In genomic region chr15:58876306-58876705, GRCh38 we compare ENCODE assay signal across 16 cellular contexts. TPM values are rescaled to one million over a fixed set of nuclear protein-coding genes. Genes with fewer than 3 reads are reported as not detected.
DNase-seq lines count a peak whose midpoint lies in the region; ATAC-seq and TF ChIP-seq lines count a peak whose summit lies in the region.
"Had no signal": no experiment of that assay in that cellular context is flagged by ENCODE, and none has a peak within 500 bp of the region (broad histone marks: within the 10 kb centered on the region; RNA-seq: fewer than 3 reads in every experiment).

No MANE protein-coding gene starts in this region.

- dilution Hi-C loops in mammary epithelial cell (cut with HindIII; ENCODE audit: low sequenced_read_pairs), result no loop called here
- dilution Hi-C loops in IMR-90 (cut with HindIII; ENCODE audit: low sequenced_read_pairs, unreplicated experiment), result no loop called here

- H3K9me3 Mint-ChIP-seq in MCF 10A (ENCODE audit: unreplicated experiment) (no peaks in the 10 kb centered on the region), immature natural killer cell (no peaks in the 10 kb centered on the region)

- no peaks in the 10 kb centered on the region for H3K27me3 ChIP-seq in mammary epithelial cell (ENCODE audit: insufficient read depth, low read length)
- no peaks in the 10 kb centered on the region for H3K27me3 ChIP-seq in IMR-90 (ENCODE audit: control insufficient read depth, insufficient read depth, low read length)
- H3K27me3 ChIP-seq in gastrocnemius medialis, result no peaks in the 10 kb centered on the region
- no peaks in the 10 kb centered on the region for H3K27me3 ChIP-seq in PC-9 (ENCODE audit: insufficient read depth, low read depth)

- H4K20me1 ChIP-seq in mammary epithelial cell (ENCODE audit: insufficient read depth, low read length) (no peaks in the 10 kb centered on the region), IMR-90 (ENCODE audit: insufficient read depth, low read length) (no peaks in the 10 kb centered on the region), PC-9 (ENCODE audit: insufficient read depth) (no peaks in the 10 kb centered on the region)

- H3K27me3 Mint-ChIP-seq in MCF 10A (ENCODE audit: insufficient read depth, unreplicated experiment) (no peaks in the 10 kb centered on the region), immature natural killer cell (ENCODE audit: low read depth in 3 of 3) (peaks cover 0 to 1% (median 0%) of the 10 kb centered on the region in 3 donors)

- intact Hi-C loops in MCF 10A (cut with micrococcal nuclease), result loop anchor here (10.0 kb wide), 1 partner anchor 652 kb away; no protein-coding TSS in a partner anchor
- intact Hi-C loops in mammary epithelial cell (cut with micrococcal nuclease), result no loop called here
- intact Hi-C loops in IMR-90 (cut with micrococcal nuclease), result no loop called here
- intact Hi-C loops in gastrocnemius medialis (cut with DNase I; ENCODE audit: low total_unique reads), result no loop called here
- intact Hi-C loops in PC-9 (cut with micrococcal nuclease; ENCODE audit: unreplicated experiment), result no loop called here

- POLR2A ChIA-PET in MCF 10A (lab: Yijun Ruan, JAX) (interaction anchor here (0.9 to 1.9 kb wide), 8 partner anchors 11 to 128 kb away, joined by 3 to 9 read pairs (median 4); partner anchors contain the start of gene MINDY2), IMR-90 (lab: Charles Lee; ENCODE audit: unreplicated experiment) (no interaction called here), PC-9 (lab: Charles Lee; ENCODE audit: unreplicated experiment) (no interaction called here)

- no peak overlapping the region for H4K8ac ChIP-seq in IMR-90 (ENCODE audit: low read depth in 2 of 2, low read length in 2 of 2)

- H3K9me1 ChIP-seq in IMR-90 (ENCODE audit: insufficient read depth, low read length), result no peaks in the 10 kb centered on the region; the same call in 1 of the 2 replicates

- H3K79me2 ChIP-seq in mammary epithelial cell (ENCODE audit: insufficient read depth, low read length), result peaks cover 4% of the 10 kb centered on the region
- no peaks in the 10 kb centered on the region for H3K79me2 ChIP-seq in PC-9 (ENCODE audit: low read depth)

- no peak overlapping the region for H3K14ac ChIP-seq in IMR-90 (replicated peaks; ENCODE audit: low read depth, low read length)

- WGBS in mammary epithelial cell (ENCODE audit: low coverage, missing lambda C conversion rate), result 91% methylated on average over 5 of the region's 6 CpGs
- 96% methylated on average over 5 of the region's 6 CpGs; no CpG with 5 or more reads in 1 of the 2 experiments for WGBS in IMR-90 (ENCODE audit: extremely low coverage in 2 of 2, insufficient read length in 1 of 2), 2 experiments

- H2BK20ac ChIP-seq in IMR-90 (ENCODE audit: low read depth, low read length), result no peak overlapping the region

- H2BK5ac ChIP-seq in IMR-90 (ENCODE audit: low read depth, low read length, poor library complexity, severe bottlenecking), result no peak overlapping the region

- ATAC-seq in IMR-90 (ENCODE audit: low read depth), result no peak
- no peak for ATAC-seq in gastrocnemius medialis
- no peak for ATAC-seq in GM21390 (IDR thresholded peaks at IDR 0.05; ENCODE audit: unreplicated experiment)

- H3K9me2 ChIP-seq in PC-9 (ENCODE audit: insufficient read depth), result no peaks in the 10 kb centered on the region

- H3K36me3 ChIP-seq in mammary epithelial cell (ENCODE audit: insufficient read depth, low read length), result peaks cover 19% of the 10 kb centered on the region
- peaks cover 27% of the 10 kb centered on the region for H3K36me3 ChIP-seq in IMR-90 (ENCODE audit: control insufficient read depth, insufficient read depth, low read length)
- H3K36me3 ChIP-seq in gastrocnemius medialis, result peaks cover 0 to 37% of the 10 kb centered on the region in 2 donors
- peaks cover 28% of the 10 kb centered on the region for H3K36me3 ChIP-seq in PC-9 (ENCODE audit: low read depth)

- H3K9ac ChIP-seq in mammary epithelial cell (ENCODE audit: insufficient read depth, low read length), result no peak overlapping the region
- H3K9ac ChIP-seq in IMR-90 (ENCODE audit: low read depth, low read length), result no peak overlapping the region

- H3K36me3 Mint-ChIP-seq in MCF 10A (ENCODE audit: insufficient read depth, unreplicated experiment) (peaks cover 55% of the 10 kb centered on the region), immature natural killer cell (peaks cover 25 to 37% (median 25%) of the 10 kb centered on the region in 3 donors)

- H3K4me3 ChIP-seq in mammary epithelial cell (replicated peaks in 1 of 3; ENCODE audit: insufficient read depth in 1 of 3, low read depth in 2 of 3, low read length in 3 of 3), result no peak overlapping the region
- no peak overlapping the region for H3K4me3 ChIP-seq in IMR-90 (ENCODE audit: insufficient read depth, low read depth, low read length)
- H3K4me3 ChIP-seq in gastrocnemius medialis, result no peak overlapping the region
- H3K4me3 ChIP-seq in PC-9, result no peak overlapping the region

- H3K27ac ChIP-seq in mammary epithelial cell (ENCODE audit: insufficient read depth, low read depth, low read length) (no peak overlapping the region), IMR-90 (ENCODE audit: insufficient read depth, low read length) (no peak overlapping the region), gastrocnemius medialis (no peak overlapping the region), PC-9 (no peak overlapping the region)
- H3K27ac ChIP-seq: C4-2B had no signal

- no peak for DNase-seq in MCF 10A (ENCODE audit: unreplicated experiment)
- no peak for DNase-seq in mammary epithelial cell
- no peak for DNase-seq in IMR-90
- no peak for DNase-seq in immature natural killer cell
- DNase-seq in gastrocnemius medialis, result no peak
- DNase-seq in PC-9, result no peak
- DNase-seq: DMS53, KG1, NCI-H1436 treated with DMSO at 0.1 percent for 48 hours, NCI-H2081, NCI-H748 treated with DMSO at 0.1 percent for 48 hours, OCI-M1, RPMI8226, SIG-M5 had no signal

- BruUV-seq in MCF 10A (replicated peaks; lab: Mats Ljungman, UMichigan) (no TSS peak), mammary epithelial cell (replicated peaks; lab: Mats Ljungman, UMichigan) (no TSS peak), IMR-90 (replicated peaks; lab: Mats Ljungman, UMichigan) (no TSS peak), PC-9 (replicated peaks; lab: Mats Ljungman, UMichigan) (no TSS peak)

- peaks cover 16% of the 10 kb centered on the region for H3K4me1 ChIP-seq in mammary epithelial cell (ENCODE audit: insufficient read depth, low read length)
- peaks cover 2% of the 10 kb centered on the region; the same call in 1 of the 2 replicates for H3K4me1 ChIP-seq in IMR-90 (ENCODE audit: control insufficient read depth, insufficient read depth, low read length)
- H3K4me1 ChIP-seq in gastrocnemius medialis, result no peaks in the 10 kb centered on the region
- no peaks in the 10 kb centered on the region for H3K4me1 ChIP-seq in PC-9 (replicated peaks; ENCODE audit: insufficient read depth)

- no peak overlapping the region for H2BK120ac ChIP-seq in IMR-90 (ENCODE audit: low read depth, low read length)

- H3K23ac ChIP-seq in IMR-90 (ENCODE audit: low read depth, low read length), result no peak overlapping the region

- H3K4me2 ChIP-seq in mammary epithelial cell (ENCODE audit: insufficient read depth, low read depth, low read length) (no peak overlapping the region), IMR-90 (ENCODE audit: low read depth, low read length) (no peak overlapping the region), PC-9 (no peak overlapping the region)

- CTCF ChIA-PET in MCF 10A (lab: Yijun Ruan, JAX), result no interaction called here
- CTCF ChIA-PET in mammary epithelial cell (lab: Charles Lee; ENCODE audit: low non-redundant PET), result no interaction called here
- CTCF ChIA-PET in IMR-90 (lab: Yijun Ruan, JAX), result no interaction called here
- CTCF ChIA-PET in PC-9 (lab: Charles Lee), result no interaction called here

- peak overlapping the region; percentile 34; the same call in 1 of the 2 replicates for H3K18ac ChIP-seq in IMR-90 (ENCODE audit: low read depth, low read length)

- H4K5ac ChIP-seq in IMR-90 (ENCODE audit: low read depth, low read length), result no peak overlapping the region; the same call in 1 of the 2 replicates

- no peak overlapping the region for H2AK5ac ChIP-seq in IMR-90 (ENCODE audit: low read depth, low read length)

- H3K9me3 ChIP-seq in mammary epithelial cell (replicated peaks; ENCODE audit: insufficient read depth, low read length) (no peaks in the 10 kb centered on the region), IMR-90 (ENCODE audit: control insufficient read depth, insufficient read depth, low read length) (no peaks in the 10 kb centered on the region), gastrocnemius medialis (no peaks in the 10 kb centered on the region), PC-9 (ENCODE audit: insufficient read depth, low read depth) (no peaks in the 10 kb centered on the region)

- H3K27ac Mint-ChIP-seq in MCF 10A (ENCODE audit: low read depth, unreplicated experiment) (peak overlapping the region; percentile 57), immature natural killer cell (peak overlapping the region in 5 of 6 donors; percentile 2 to 49 (median 5))

- H3K4ac ChIP-seq in IMR-90 (ENCODE audit: low read depth, low read length), result no peak overlapping the region

- H2BK15ac ChIP-seq in IMR-90 (ENCODE audit: low read depth, low read length), result no peak overlapping the region

- no peak overlapping the region for H4K91ac ChIP-seq in IMR-90 (ENCODE audit: insufficient read depth, low read depth, low read length)

- H3K4me1 Mint-ChIP-seq in MCF 10A (ENCODE audit: insufficient read depth, unreplicated experiment) (peaks cover 16% of the 10 kb centered on the region), immature natural killer cell (peaks cover 0 to 9% of the 10 kb centered on the region in 2 donors)

- peaks cover 3 to 9% of the 10 kb centered on the region in 2 experiments; a peak in 1 of 4 replicates for H3K79me1 ChIP-seq in IMR-90 (ENCODE audit: low read depth in 1 of 2, low read length in 2 of 2)

- peaks cover 18% of the 10 kb centered on the region; the same call in 1 of the 2 replicates for H3F3A ChIP-seq in PC-9 (ENCODE audit: insufficient read depth, low read depth)

- TF ChIP-seq POLR2A in IMR-90 (IDR thresholded peaks at IDR 0.05; ENCODE audit: low read depth, low read length) (no peak), gastrocnemius medialis (IDR thresholded peaks at IDR 0.05) (no peak)

- TF ChIP-seq CTCF in MCF 10A (IDR thresholded peaks at IDR 0.05; ENCODE audit: unreplicated experiment) (no peak), mammary epithelial cell (conservative IDR thresholded peaks at IDR 0.05 in 1 of 2, IDR thresholded peaks at IDR 0.05 in 1 of 2; ENCODE audit: extremely low read depth in 1 of 2, insufficient read depth in 1 of 2, low read depth in 1 of 2, low read length in 2 of 2) (no peak), IMR-90 (conservative IDR thresholded peaks at IDR 0.05; ENCODE audit: low read depth, low read length) (no peak), gastrocnemius medialis (IDR thresholded peaks at IDR 0.05 in 4 of 5, conservative IDR thresholded peaks at IDR 0.05 in 1 of 5) (no peak), PC-9 (conservative IDR thresholded peaks at IDR 0.05) (no peak)

- H3K56ac ChIP-seq in IMR-90 (ENCODE audit: extremely low read depth, insufficient read depth, low read length), result no peak overlapping the region

- no peak overlapping the region for H2AK9ac ChIP-seq in IMR-90 (replicated peaks; ENCODE audit: low read depth, low read length, poor library complexity)

- H2AFZ ChIP-seq in mammary epithelial cell (ENCODE audit: low read depth, low read length) (no peak overlapping the region), IMR-90 (replicated peaks; ENCODE audit: low read length, poor library complexity) (no peak overlapping the region), PC-9 (no peak overlapping the region)

- in situ Hi-C loops in mammary epithelial cell (cut with MboI; ENCODE audit: low sequenced_read_pairs in 2 of 2) (no loop called here), IMR-90 (cut with MboI; ENCODE audit: low sequenced_read_pairs) (no loop called here), gastrocnemius medialis (cut with MboI; ENCODE audit: low sequenced_read_pairs in 4 of 4) (no loop called here)

- H3K4me3 Mint-ChIP-seq in MCF 10A (ENCODE audit: unreplicated experiment) (no peak overlapping the region), immature natural killer cell (no peak overlapping the region)

- no peak for TF ChIP-seq RAD21 in IMR-90 (IDR thresholded peaks at IDR 0.05; ENCODE audit: low read length)

RNA-seq across cellular contexts. Expression of gene SLTM, which starts 57.2 kb away (rescaled TPM):
- total RNA-seq in MCF 10A (2022), result 108 and 117 TPM in 2 replicates
- 10 to 100 TPM; 46.5 to 69.1 TPM for total RNA-seq in mammary epithelial cell
- polyA plus RNA-seq in mammary epithelial cell, result 16.2 TPM
- 26.2 TPM for polyA minus RNA-seq in mammary epithelial cell
- total RNA-seq in IMR-90 (2012; rRNA removed), result 36.0 and 66.7 TPM in 2 replicates
- polyA plus RNA-seq in IMR-90 (2012; rRNA removed), result 47.2 and 57.6 TPM in 2 replicates
- 8.8 and 10.4 TPM in 2 replicates for polyA plus RNA-seq in IMR-90 (2012; cell fraction: cytosol; rRNA removed)
- 43.5 and 185 TPM in 2 replicates for polyA plus RNA-seq in IMR-90 (2012; cell fraction: nucleus; rRNA removed; ENCODE audit: low replicate concordance)
- 100 to 1,000 TPM in 1 of 3 donors, 10 to 100 TPM in 2; 17.3 to 100 (median 66.7) TPM for polyA plus RNA-seq in immature natural killer cell
- total RNA-seq in gastrocnemius medialis, result 10 to 100 TPM; 46.5 to 76.2 (median 60.9) TPM
- 81.4 and 110 TPM in 2 replicates for total RNA-seq in PC-9 (2021)
